In genomic region chr6:11983306-11983705, GRCh38 we compare ENCODE assay signal across 31 cellular contexts. TPM values are rescaled to one million over a fixed set of nuclear protein-coding genes. Genes with fewer than 3 reads are reported as not detected.
DNase-seq lines count a peak whose midpoint lies in the region; ATAC-seq and TF ChIP-seq lines count a peak whose summit lies in the region.
"Had no signal": no experiment of that assay in that cellular context is flagged by ENCODE, and none has a peak within 500 bp of the region (broad histone marks: within the 10 kb centered on the region; RNA-seq: fewer than 3 reads in every experiment).

No MANE protein-coding gene starts in this region.

- WGBS in neuronal stem cell (ENCODE audit: extremely low coverage in 2 of 2, insufficient read length in 2 of 2, insufficient replicate concordance in 1 of 2), 2 donors, result no CpG with 5 or more reads among the region's 5 CpGs
- 87% methylated on average over 5 of the region's 5 CpGs for WGBS in prostate gland

- no peak overlapping the region for H2AK5ac ChIP-seq in neuronal stem cell (ENCODE audit: low read depth, low read length)

- H2BK5ac ChIP-seq in neuronal stem cell (ENCODE audit: low read length), result no peak overlapping the region

- H3K9me3 ChIP-seq in neuronal stem cell (replicated peaks in 1 of 2; ENCODE audit: control insufficient read depth in 2 of 2, insufficient read depth in 1 of 2, low read depth in 1 of 2, low read length in 2 of 2), result no peaks in the 10 kb centered on the region
- no peaks in the 10 kb centered on the region for H3K9me3 ChIP-seq in prostate gland
- H3K9me3 ChIP-seq: BE2C had no signal

- no peak overlapping the region for H3K9ac ChIP-seq in neuronal stem cell (ENCODE audit: low read depth, low read length, poor library complexity)

- H3K18ac ChIP-seq in neuronal stem cell (ENCODE audit: low read length), result peak overlapping the region; percentile 27

- no peak for ATAC-seq in HG02610 (IDR thresholded peaks at IDR 0.05; ENCODE audit: unreplicated experiment)
- ATAC-seq: GM12878, Panc1 had no signal

- no peak overlapping the region for H2AFZ ChIP-seq in neuronal stem cell (ENCODE audit: low read length)

- no peak overlapping the region for H4K8ac ChIP-seq in neuronal stem cell (ENCODE audit: low read depth, low read length)

- no peak overlapping the region for H3K27ac ChIP-seq in neuronal stem cell (replicated peaks; ENCODE audit: low read length)
- no peak overlapping the region for H3K27ac ChIP-seq in prostate gland
- H3K27ac ChIP-seq: 22Rv1, RWPE1 had no signal

- H2BK15ac ChIP-seq in neuronal stem cell (ENCODE audit: low read length), result no peak overlapping the region

- H3K14ac ChIP-seq in neuronal stem cell (ENCODE audit: low read length), result peak overlapping the region; percentile 84

- H2BK12ac ChIP-seq in neuronal stem cell (ENCODE audit: low read length), result peak overlapping the region; percentile 30

- peaks cover 4% of the 10 kb centered on the region for H3K4me1 Mint-ChIP-seq in activated CD4-positive, alpha-beta T cell treated with anti-CD3 and anti-CD28 coated beads, Interleukin-2, amount 10 ng/mL, durations not matched to agents 24 days and 14 days

- H3K4me1 ChIP-seq in neuronal stem cell (ENCODE audit: control insufficient read depth in 2 of 2, insufficient read depth in 1 of 2, low read depth in 1 of 2, low read length in 2 of 2) (no peaks in the 10 kb centered on the region), prostate gland (replicated peaks) (no peaks in the 10 kb centered on the region)
- H3K4me1 ChIP-seq: BE2C had no signal

- H3K4me2 ChIP-seq in neuronal stem cell (ENCODE audit: insufficient read depth, low read length, poor library complexity, severe bottlenecking), result no peak overlapping the region

- H3K4me3 ChIP-seq in neuronal stem cell (ENCODE audit: low read length in 2 of 2) (no peak overlapping the region), prostate gland (no peak overlapping the region)
- H3K4me3 ChIP-seq: GM12878 had no signal

- H3K4me3 Mint-ChIP-seq in activated CD4-positive, alpha-beta T cell treated with anti-CD3 and anti-CD28 coated beads, Interleukin-2, amount 10 ng/mL, durations not matched to agents 24 days and 14 days, result no peak overlapping the region
- H3K4me3 Mint-ChIP-seq: CD14-positive monocyte; CD8-positive, alpha-beta memory T cell had no signal

- no peak overlapping the region for H3K23ac ChIP-seq in neuronal stem cell (ENCODE audit: low read depth, low read length, poor library complexity)

- no peaks in the 10 kb centered on the region for H3K79me1 ChIP-seq in neuronal stem cell (ENCODE audit: low read depth, low read length)

- DNase-seq in activated CD4-positive, alpha-beta T cell treated with anti-CD3 and anti-CD28 coated beads, Interleukin-2, amount 10 ng/mL, durations not matched to agents 24 days and 14 days, result peak; percentile 47
- no peak for DNase-seq in activated CD4-positive, alpha-beta T cell treated with anti-CD3 and anti-CD28 coated beads for 1 hour
- peak; percentile 32 for DNase-seq in astrocyte of the hippocampus (ENCODE audit: low read depth, low spot score)
- DNase-seq in neuronal stem cell (ENCODE audit: low spot score), result no peak
- no peak for DNase-seq in prostate gland (ENCODE audit: low spot score)
- no peak for DNase-seq in NCI-H69 (lab: John Stamatoyannopoulos, UW)
- DNase-seq: ACHN; BE2C; CD8-positive, alpha-beta memory T cell; DMS 273 treated with DMSO at 0.1 percent for 48 hours; DMS79; EL; GDM1; HCEC 1CT; Karpas-422; MV-4-11; NCI-H1105; NCI-H146; NCI-H1930; NCI-H2107; NCI-H446; NCI-H524 treated with DMSO at 0.1 percent for 48 hours; NCI-H82; NK-92 treated with Interleukin-12 subunit alpha and Interleukin-12 subunit beta, amount 100 ng/mL, for 24 hours; SHP77 had no signal

- H3K4ac ChIP-seq in neuronal stem cell (ENCODE audit: low read length), result no peak overlapping the region

- H4K91ac ChIP-seq in neuronal stem cell (ENCODE audit: low read depth, low read length, poor library complexity), result no peak overlapping the region

- H3K27me3 Mint-ChIP-seq in activated CD4-positive, alpha-beta T cell treated with anti-CD3 and anti-CD28 coated beads, Interleukin-2, amount 10 ng/mL, durations not matched to agents 24 days and 14 days, result peaks cover 4% of the 10 kb centered on the region

- no peak for TF ChIP-seq CTCF in prostate gland (IDR thresholded peaks at IDR 0.05)

- no peaks in the 10 kb centered on the region for H3K9me3 Mint-ChIP-seq in activated CD4-positive, alpha-beta T cell treated with anti-CD3 and anti-CD28 coated beads, Interleukin-2, amount 10 ng/mL, durations not matched to agents 24 days and 14 days
- H3K9me3 Mint-ChIP-seq: CD8-positive, alpha-beta memory T cell had no signal

- H3K36me3 Mint-ChIP-seq in activated CD4-positive, alpha-beta T cell treated with anti-CD3 and anti-CD28 coated beads, Interleukin-2, amount 10 ng/mL, durations not matched to agents 24 days and 14 days (ENCODE audit: low read depth), result no peaks in the 10 kb centered on the region
- H3K36me3 Mint-ChIP-seq: CD14-positive monocyte; CD8-positive, alpha-beta memory T cell had no signal

- intact Hi-C loops in activated CD4-positive, alpha-beta T cell treated with anti-CD3 and anti-CD28 coated beads, Interleukin-2, amount 10 ng/mL, durations not matched to agents 24 days and 14 days (cut with micrococcal nuclease), result no loop called here
- intact Hi-C loops in prostate gland (cut with DNase I), result no loop called here

- no peak overlapping the region for H3K27ac Mint-ChIP-seq in activated CD4-positive, alpha-beta T cell treated with anti-CD3 and anti-CD28 coated beads, Interleukin-2, amount 10 ng/mL, durations not matched to agents 24 days and 14 days
- H3K27ac Mint-ChIP-seq: CD14-positive monocyte; CD8-positive, alpha-beta memory T cell had no signal

- no peaks in the 10 kb centered on the region for H3K27me3 ChIP-seq in neuronal stem cell (ENCODE audit: control insufficient read depth in 3 of 3, insufficient read depth in 3 of 3, low read depth in 1 of 3, low read length in 3 of 3)
- H3K27me3 ChIP-seq in prostate gland (replicated peaks; ENCODE audit: insufficient read depth), result no peaks in the 10 kb centered on the region

- no peak overlapping the region for H2BK120ac ChIP-seq in neuronal stem cell (ENCODE audit: low read depth, low read length)

- H3K36me3 ChIP-seq in neuronal stem cell (replicated peaks in 1 of 2; ENCODE audit: control insufficient read depth in 2 of 2, insufficient read depth in 2 of 2, low read length in 2 of 2) (no peaks in the 10 kb centered on the region), prostate gland (no peaks in the 10 kb centered on the region)
- H3K36me3 ChIP-seq: BE2C had no signal

- TF ChIP-seq POLR2A in prostate gland (IDR thresholded peaks at IDR 0.05), result no peak

RNA-seq across cellular contexts. Expression of gene HIVEP1, which starts 28.8 kb away (rescaled TPM):
- 55.3 and 57.6 TPM in 2 replicates for total RNA-seq in activated CD4-positive, alpha-beta T cell treated with anti-CD3 and anti-CD28 coated beads, Interleukin-2, amount 10 ng/mL, durations not matched to agents 24 days and 14 days
- 14.1 TPM for polyA plus RNA-seq in neuronal stem cell (2013, experiment 1 of 2)
- 12.9 TPM for polyA plus RNA-seq in neuronal stem cell (2013, experiment 2 of 2)
- 10 to 100 TPM; 35.2 to 38.0 TPM for total RNA-seq in prostate gland

Comparison
In these comparisons a context has a peak if more than half of its experiments do, and no peak if none do; other contexts are left out.
1. DNase-seq: peak in activated CD4-positive, alpha-beta T cell treated with anti-CD3 and anti-CD28 coated beads, Interleukin-2, amount 10 ng/mL, durations not matched to agents 24 days and 14 days (single experiment) and astrocyte of the hippocampus (single experiment); none in activated CD4-positive, alpha-beta T cell treated with anti-CD3 and anti-CD28 coated beads for 1 hour (single experiment), neuronal stem cell (single experiment), prostate gland (single experiment) and NCI-H69 (single experiment).